In the genomic region with DNA sequence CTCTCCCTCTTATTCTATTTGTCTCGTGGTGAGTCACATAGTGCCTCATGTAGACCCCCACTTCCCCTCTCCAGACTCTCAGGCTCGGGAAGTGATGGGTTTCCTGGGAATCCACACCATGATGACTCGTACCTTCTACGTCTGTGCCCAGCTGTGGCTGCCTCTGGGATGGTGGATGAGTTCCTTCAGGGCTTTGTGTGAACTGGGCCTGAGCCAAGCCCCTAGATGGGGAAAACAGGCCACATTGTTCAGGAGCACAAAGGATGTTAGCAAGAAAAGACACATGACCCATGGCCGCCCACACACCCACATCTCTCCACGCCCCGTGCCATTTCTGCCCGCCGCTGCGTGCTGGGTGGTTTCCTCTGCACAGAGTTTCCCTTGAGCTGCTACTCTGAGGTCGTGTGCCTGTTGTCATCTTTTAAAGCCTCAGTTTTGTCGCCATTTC, we compare ENCODE assay signal across 8 cellular contexts. TPM values are rescaled to one million over a fixed set of nuclear protein-coding genes. Genes with fewer than 3 reads are reported as not detected.
DNase-seq lines count a peak whose midpoint lies in the region; ATAC-seq and TF ChIP-seq lines count a peak whose summit lies in the region.

No MANE protein-coding gene starts in this region.

- H3K36me3 ChIP-seq in neuronal stem cell (replicated peaks in 1 of 2; ENCODE audit: control insufficient read depth in 2 of 2, insufficient read depth in 2 of 2, low read length in 2 of 2) (no peaks in the 10 kb centered on the region), tibial nerve (no peaks in the 10 kb centered on the region), MM.1S (replicated peaks; ENCODE audit: insufficient read depth, low read length) (no peaks in the 10 kb centered on the region)

- H3K9ac ChIP-seq in neuronal stem cell (ENCODE audit: low read depth, low read length, poor library complexity) (no peak overlapping the region), MM.1S (ENCODE audit: low read length) (no peak overlapping the region)

- H3K4me2 ChIP-seq in neuronal stem cell (ENCODE audit: insufficient read depth, low read length, poor library complexity, severe bottlenecking), result no peak overlapping the region
- no peak overlapping the region for H3K4me2 ChIP-seq in MM.1S (ENCODE audit: low read depth, low read length)

- no peak overlapping the region for H2BK15ac ChIP-seq in neuronal stem cell (ENCODE audit: low read length)

- H2BK5ac ChIP-seq in neuronal stem cell (ENCODE audit: low read length), result no peak overlapping the region

- H3K18ac ChIP-seq in neuronal stem cell (ENCODE audit: low read length), result no peak overlapping the region

- H2AK5ac ChIP-seq in neuronal stem cell (ENCODE audit: low read depth, low read length), result no peak overlapping the region

- TF ChIP-seq CTCF in tibial nerve (IDR thresholded peaks at IDR 0.05) (no peak), MM.1S (IDR thresholded peaks at IDR 0.05; ENCODE audit: low read length) (no peak)

- H3K27me3 ChIP-seq in neuronal stem cell (ENCODE audit: control insufficient read depth in 3 of 3, insufficient read depth in 3 of 3, low read depth in 1 of 3, low read length in 3 of 3) (no peaks in the 10 kb centered on the region), tibial nerve (no peaks in the 10 kb centered on the region), MM.1S (replicated peaks; ENCODE audit: insufficient read depth, low read length) (no peaks in the 10 kb centered on the region)

- TF ChIP-seq EP300 in tibial nerve (IDR thresholded peaks at IDR 0.05), result peak in 1 of 2 donors; percentile 92

- no peak overlapping the region for H4K8ac ChIP-seq in neuronal stem cell (ENCODE audit: low read depth, low read length)

- H2AFZ ChIP-seq in neuronal stem cell (ENCODE audit: low read length), result peak overlapping the region; percentile 53
- H2AFZ ChIP-seq in MM.1S (ENCODE audit: low read length), result no peak overlapping the region

- H3K23ac ChIP-seq in neuronal stem cell (ENCODE audit: low read depth, low read length, poor library complexity), result no peak overlapping the region

- peak; percentile 69 for DNase-seq in activated T-cell treated with anti-CD3 and anti-CD28 coated beads for 4 hours
- no peak for DNase-seq in neuronal stem cell (ENCODE audit: low spot score)
- DNase-seq in tibial nerve (ENCODE audit: low spot score in 2 of 2), result peak; percentile 45 to 73
- DNase-seq in MM.1S, result no peak

- WGBS in neuronal stem cell (ENCODE audit: extremely low coverage in 2 of 2, insufficient read length in 2 of 2, insufficient replicate concordance in 1 of 2), 2 donors, result no CpG with 5 or more reads among the region's 12 CpGs
- 24 to 35% methylated on average over 12 of the region's 12 CpGs for WGBS in tibial nerve, 2 donors

- H3K79me1 ChIP-seq in neuronal stem cell (ENCODE audit: low read depth, low read length), result no peaks in the 10 kb centered on the region

- H3K4me1 ChIP-seq in neuronal stem cell (ENCODE audit: control insufficient read depth in 2 of 2, insufficient read depth in 1 of 2, low read depth in 1 of 2, low read length in 2 of 2) (peaks cover 9 to 14% of the 10 kb centered on the region in 2 donors), tibial nerve (peaks cover 3 to 68% (median 41%) of the 10 kb centered on the region in 4 donors), MM.1S (ENCODE audit: low read length) (no peaks in the 10 kb centered on the region)

- peak; percentile 81 for ATAC-seq in GM19372 (IDR thresholded peaks at IDR 0.05; ENCODE audit: low read depth, unreplicated experiment)
- peak; percentile 69 for ATAC-seq in HG03571 (IDR thresholded peaks at IDR 0.05; ENCODE audit: unreplicated experiment)
- ATAC-seq in esophagus mucosa, result peak; percentile 54
- no peak for ATAC-seq in GM19035 (IDR thresholded peaks at IDR 0.05; ENCODE audit: unreplicated experiment)

- no peak overlapping the region for H4K91ac ChIP-seq in neuronal stem cell (ENCODE audit: low read depth, low read length, poor library complexity)

- 0 out of 2 replicates have a peak, but pooled peaks cover 5% of the 10 kb centered on the region for H3F3A ChIP-seq in MM.1S (ENCODE audit: insufficient read depth, low read length)

- no peaks in the 10 kb centered on the region for H4K20me1 ChIP-seq in MM.1S (ENCODE audit: insufficient read depth, low read length)

- no peak overlapping the region for H3K4ac ChIP-seq in neuronal stem cell (ENCODE audit: low read length)

- H3K9me3 ChIP-seq in neuronal stem cell (replicated peaks in 1 of 2; ENCODE audit: control insufficient read depth in 2 of 2, insufficient read depth in 1 of 2, low read depth in 1 of 2, low read length in 2 of 2) (no peaks in the 10 kb centered on the region), tibial nerve (no peaks in the 10 kb centered on the region), MM.1S (replicated peaks; ENCODE audit: insufficient read depth, low read length) (no peaks in the 10 kb centered on the region)

- H2BK12ac ChIP-seq in neuronal stem cell (ENCODE audit: low read length), result peak overlapping the region; percentile 46

- no peaks in the 10 kb centered on the region for H3K9me2 ChIP-seq in MM.1S (replicated peaks; ENCODE audit: insufficient read depth, low read length)

- H3K79me2 ChIP-seq in MM.1S (ENCODE audit: low read length), result peaks cover 33% of the 10 kb centered on the region

- no peak overlapping the region for H3K14ac ChIP-seq in neuronal stem cell (ENCODE audit: low read length)

- H2BK120ac ChIP-seq in neuronal stem cell (ENCODE audit: low read depth, low read length), result no peak overlapping the region

- H3K27ac ChIP-seq in neuronal stem cell (replicated peaks; ENCODE audit: low read length), result no peak overlapping the region
- peak overlapping the region; percentile 82 to 97 (median 94) for H3K27ac ChIP-seq in tibial nerve
- H3K27ac ChIP-seq in MM.1S (ENCODE audit: low read length), result no peak overlapping the region

- TF ChIP-seq POLR2A in tibial nerve (IDR thresholded peaks at IDR 0.05), result peak; percentile 16 to 44

- H3K4me3 ChIP-seq in neuronal stem cell (ENCODE audit: low read length in 2 of 2) (no peak overlapping the region), tibial nerve (no peak overlapping the region), MM.1S (ENCODE audit: low read length) (no peak overlapping the region)

RNA-seq across cellular contexts. Expression of a gene that starts 10.5 kb away (rescaled TPM):
- total RNA-seq in esophagus mucosa (14.1 TPM), tibial nerve (10 to 100 TPM; 18.2 to 34.5 (median 23.8) TPM)
- polyA plus RNA-seq in neuronal stem cell (2013, experiment 1 of 2), result 2.1 TPM
- 1.6 TPM for polyA plus RNA-seq in neuronal stem cell (2013, experiment 2 of 2)

RNA-seq across cellular contexts. Expression of a gene that starts 28.2 kb away (rescaled TPM):
- 15.8 TPM for total RNA-seq in esophagus mucosa
- 42.3 TPM for polyA plus RNA-seq in neuronal stem cell (2013, experiment 1 of 2)
- 41.6 TPM for polyA plus RNA-seq in neuronal stem cell (2013, experiment 2 of 2)
- total RNA-seq in tibial nerve, result 10 to 100 TPM; 10.1 to 17.8 (median 13.1) TPM

Comparison
In these comparisons a context has a peak if more than half of its experiments do, and no peak if none do; other contexts are left out.
1. DNase-seq: peak in activated T-cell treated with anti-CD3 and anti-CD28 coated beads for 4 hours (single experiment) and tibial nerve (2 of 2); none in neuronal stem cell (single experiment) and MM.1S (single experiment).
2. H3K27ac ChIP-seq: peak in tibial nerve (4 of 4); none in neuronal stem cell (single experiment) and MM.1S (single experiment).